Comparison of ENCODE assay signal across 14 cellular contexts in the genomic region with DNA sequence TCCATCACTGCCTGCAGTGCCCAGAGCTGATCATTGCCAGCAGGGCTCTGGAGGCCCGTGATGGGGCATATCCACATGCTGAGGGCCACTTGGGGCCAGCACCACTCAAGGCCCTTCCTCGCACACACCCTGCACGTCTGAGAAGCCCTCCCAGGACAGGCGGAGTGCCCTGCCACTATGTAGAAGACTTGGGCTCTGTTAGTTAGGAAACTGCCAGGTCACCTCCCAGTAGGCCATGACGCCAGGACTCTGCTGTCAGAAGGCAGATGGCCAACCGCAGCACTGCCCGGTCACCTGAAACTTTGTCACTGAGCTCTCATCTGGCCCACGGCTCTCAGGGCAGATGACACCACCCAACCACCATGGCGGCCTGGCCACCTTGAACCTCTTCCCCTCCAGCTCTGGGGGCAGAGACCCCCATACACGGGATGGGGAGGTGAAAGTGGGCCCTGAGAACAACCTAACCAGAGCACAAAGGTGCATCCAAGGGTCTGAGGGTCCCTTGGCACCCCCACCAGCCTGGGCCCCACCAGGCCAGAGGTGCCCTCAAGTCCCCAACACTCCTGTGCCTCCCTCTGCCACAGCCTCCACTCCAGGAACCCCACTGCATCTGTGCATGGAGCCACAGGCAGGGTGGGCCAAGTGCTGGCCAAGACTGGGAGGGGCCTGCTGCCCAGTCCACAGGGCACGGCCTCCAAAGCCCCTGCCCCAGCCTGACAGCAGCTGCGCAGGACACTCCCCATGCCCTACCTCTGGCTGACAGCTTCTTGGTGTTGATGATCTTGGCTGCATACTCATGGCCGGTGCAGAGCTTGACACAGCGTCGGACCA. TPM values are rescaled to one million over a fixed set of nuclear protein-coding genes. Genes with fewer than 3 reads are reported as not detected.
DNase-seq lines count a peak whose midpoint lies in the region; TF ChIP-seq lines count a peak whose summit lies in the region.
"Had no signal": no experiment of that assay in that cellular context is flagged by ENCODE, and none has a peak within 500 bp of the region (broad histone marks: within the 10 kb centered on the region; RNA-seq: fewer than 3 reads in every experiment).

No MANE protein-coding gene starts in this region.

- H3K27me3 Mint-ChIP-seq in activated naive CD4-positive, alpha-beta T cell treated with anti-CD3 and anti-CD28 coated beads for 36 hours (ENCODE audit: low read depth) = no peaks in the 10 kb centered on the region
- H3K27me3 Mint-ChIP-seq in glutamatergic neuron (ENCODE audit: unreplicated experiment) (peaks cover 2% of the 10 kb centered on the region), nephron progenitor cell (ENCODE audit: low read depth, poor library complexity) (peaks cover 6% of the 10 kb centered on the region)
- H3K27me3 Mint-ChIP-seq: activated naive CD8-positive, alpha-beta T cell had no signal

- intact Hi-C loops in activated naive CD4-positive, alpha-beta T cell treated with anti-CD3 and anti-CD28 coated beads for 36 hours (cut with micrococcal nuclease) = no loop called here

- no peak overlapping the region for H3K27ac Mint-ChIP-seq in activated naive CD4-positive, alpha-beta T cell treated with anti-CD3 and anti-CD28 coated beads for 36 hours
- H3K27ac Mint-ChIP-seq in glutamatergic neuron (ENCODE audit: unreplicated experiment) (peak overlapping the region; percentile 74), nephron progenitor cell (peak overlapping the region; percentile 57)
- H3K27ac Mint-ChIP-seq: activated naive CD8-positive, alpha-beta T cell had no signal

- no peaks in the 10 kb centered on the region for H3K4me1 Mint-ChIP-seq in activated naive CD4-positive, alpha-beta T cell treated with anti-CD3 and anti-CD28 coated beads for 36 hours (ENCODE audit: low read depth)
- H3K4me1 Mint-ChIP-seq in glutamatergic neuron (ENCODE audit: low read depth, unreplicated experiment) = peaks cover 34% of the 10 kb centered on the region
- peaks cover 46% of the 10 kb centered on the region for H3K4me1 Mint-ChIP-seq in nephron progenitor cell

- no peaks in the 10 kb centered on the region for H3K36me3 Mint-ChIP-seq in activated naive CD4-positive, alpha-beta T cell treated with anti-CD3 and anti-CD28 coated beads for 36 hours (ENCODE audit: low read depth)
- H3K36me3 Mint-ChIP-seq in glutamatergic neuron (ENCODE audit: unreplicated experiment) = no peaks in the 10 kb centered on the region
- no peaks in the 10 kb centered on the region for H3K36me3 Mint-ChIP-seq in nephron progenitor cell (ENCODE audit: low read depth)
- H3K36me3 Mint-ChIP-seq: activated naive CD8-positive, alpha-beta T cell had no signal

- DNase-seq in activated naive CD4-positive, alpha-beta T cell treated with anti-CD3 and anti-CD28 coated beads for 36 hours = peak; percentile 1
- DNase-seq in activated naive CD4-positive, alpha-beta T cell (lab: John Stamatoyannopoulos, UW) = no peak
- DNase-seq in glutamatergic neuron (peak; percentile 10), nephron progenitor cell (peak; percentile 4), ureter (ENCODE audit: low spot score) (peak; percentile 25), middle frontal gyrus (ENCODE audit: extremely low spot score, low spot score) (no peak), NCI-H2081 treated with DMSO at 0.1 percent for 48 hours (lab: John Stamatoyannopoulos, UW) (no peak), HCEC 1CT (no peak)
- DNase-seq: activated CD4-positive, alpha-beta T cell treated with anti-CD3 and anti-CD28 coated beads, Interleukin-2, amount 50 U/mL, for 1 hour; DND-41; GM23248; NCI-H226; stimulated activated CD4-positive, alpha-beta T cell treated with anti-CD3 and anti-CD28 coated beads, Interleukin-12 subunit alpha, Interleukin-12 subunit beta, amount 100 ng/mL, for 4 hours had no signal

- TF ChIP-seq CTCF in glutamatergic neuron (IDR thresholded peaks at IDR 0.05; ENCODE audit: partially characterized antibody, unreplicated experiment) (no peak), nephron progenitor cell (IDR thresholded peaks at IDR 0.05) (no peak)

- no peak overlapping the region for H3K4me3 Mint-ChIP-seq in activated naive CD4-positive, alpha-beta T cell treated with anti-CD3 and anti-CD28 coated beads for 36 hours
- no peak overlapping the region for H3K4me3 Mint-ChIP-seq in glutamatergic neuron (ENCODE audit: unreplicated experiment)
- H3K4me3 Mint-ChIP-seq in nephron progenitor cell = no peak overlapping the region
- H3K4me3 Mint-ChIP-seq: activated naive CD8-positive, alpha-beta T cell had no signal

- no peaks in the 10 kb centered on the region for H3K9me3 Mint-ChIP-seq in activated naive CD4-positive, alpha-beta T cell treated with anti-CD3 and anti-CD28 coated beads for 36 hours
- H3K9me3 Mint-ChIP-seq in glutamatergic neuron (ENCODE audit: unreplicated experiment) (peaks cover 9% of the 10 kb centered on the region), nephron progenitor cell (no peaks in the 10 kb centered on the region)

- CTCF ChIA-PET in activated naive CD4-positive, alpha-beta T cell treated with anti-CD3 and anti-CD28 coated beads for 36 hours (lab: Charles Lee) = interaction anchor here (0.5 kb wide), 1 partner anchor 11 kb away, joined by 3 read pairs; no protein-coding TSS in a partner anchor

RNA-seq across cellular contexts. Expression of gene CAMK2B, which starts 41.8 kb away (rescaled TPM):
- total RNA-seq in activated naive CD4-positive, alpha-beta T cell treated with anti-CD3 and anti-CD28 coated beads for 36 hours = under 1 TPM; 0.30 to 0.38 TPM
- total RNA-seq in glutamatergic neuron (ENCODE audit: unreplicated experiment) (55.1 TPM), ureter (not detected)

Comparison
In these comparisons a context has a peak if more than half of its experiments do, and no peak if none do; other contexts are left out.
1. DNase-seq: peak in activated naive CD4-positive, alpha-beta T cell treated with anti-CD3 and anti-CD28 coated beads for 36 hours (single experiment), glutamatergic neuron (single experiment), nephron progenitor cell (single experiment) and ureter (single experiment); none in activated naive CD4-positive, alpha-beta T cell (0 of 4), middle frontal gyrus (single experiment), NCI-H2081 treated with DMSO at 0.1 percent for 48 hours (single experiment) and HCEC 1CT (single experiment).
2. RNA of gene CAMK2B, which starts 41.8 kb away (total RNA-seq): 55.1 TPM in glutamatergic neuron (single experiment); 0.30 to 0.38 TPM in activated naive CD4-positive, alpha-beta T cell treated with anti-CD3 and anti-CD28 coated beads for 36 hours and not detected in ureter (single experiment); every median in the first group is over 10 times any median in the second.